ENCODE assay signal across 16 cellular contexts in the genomic region with DNA sequence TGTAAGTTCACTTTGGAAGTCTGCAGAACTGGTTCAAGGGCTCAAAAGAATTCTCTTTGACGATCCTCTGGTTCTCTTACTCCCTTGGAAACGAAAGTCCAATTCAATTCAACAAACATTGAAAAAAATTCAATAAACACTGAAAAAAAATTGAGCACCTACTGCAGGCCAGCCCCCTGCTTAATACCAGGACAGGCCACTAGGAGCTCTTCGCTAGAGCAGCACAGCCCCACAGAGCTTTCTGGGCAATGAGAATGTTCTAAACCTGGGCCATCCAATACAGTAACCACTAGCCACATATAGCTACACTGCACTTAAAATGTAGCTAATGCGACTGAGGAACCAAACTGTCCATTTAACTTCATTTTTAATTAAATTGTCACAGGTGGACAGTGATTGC. TPM values are rescaled to one million over a fixed set of nuclear protein-coding genes. Genes with fewer than 3 reads are reported as not detected.
DNase-seq lines count a peak whose midpoint lies in the region; ATAC-seq and TF ChIP-seq lines count a peak whose summit lies in the region.
"Had no signal": no experiment of that assay in that cellular context is flagged by ENCODE, and none has a peak within 500 bp of the region (broad histone marks: within the 10 kb centered on the region; RNA-seq: fewer than 3 reads in every experiment).

No MANE protein-coding gene starts in this region.

- H3K4me3 ChIP-seq in Loucy (ENCODE audit: low read length, poor library complexity, severe bottlenecking): no peak overlapping the region
- H3K4me3 ChIP-seq in choroid plexus epithelial cell (ENCODE audit: low read depth, low read length): no peak overlapping the region
- H3K4me3 ChIP-seq in retinal pigment epithelial cell (ENCODE audit: low read length): no peak overlapping the region
- H3K4me3 ChIP-seq: left ventricle myocardium inferior, suprapubic skin had no signal

- no peaks in the 10 kb centered on the region for H3K4me1 ChIP-seq in Loucy (ENCODE audit: insufficient read depth, low read length, poor library complexity, severe bottlenecking)

- H3K9me2 ChIP-seq in Loucy (replicated peaks; ENCODE audit: low read depth, low read length): no peaks in the 10 kb centered on the region

- no peaks in the 10 kb centered on the region for H3K36me3 ChIP-seq in Loucy (ENCODE audit: insufficient read depth, low read length)
- H3K36me3 ChIP-seq: left ventricle myocardium inferior, suprapubic skin had no signal

- H3K4me1 Mint-ChIP-seq in activated CD4-positive, alpha-beta T cell treated with anti-CD3 and anti-CD28 coated beads, Interleukin-2, amount 10 ng/mL, durations not matched to agents 7 days and 5 days: no peaks in the 10 kb centered on the region
- H3K4me1 Mint-ChIP-seq: activated T-helper 17 cell treated with anti-CD3 and anti-CD28 coated beads, Interleukin-2, amount 50 U/mL, for 72 hours; CD8-positive, alpha-beta memory T cell had no signal

- H3K27ac Mint-ChIP-seq in activated CD4-positive, alpha-beta T cell treated with anti-CD3 and anti-CD28 coated beads, Interleukin-2, amount 10 ng/mL, durations not matched to agents 7 days and 5 days: no peak overlapping the region
- H3K27ac Mint-ChIP-seq: activated T-helper 17 cell treated with anti-CD3 and anti-CD28 coated beads, Interleukin-2, amount 50 U/mL, for 72 hours had no signal

- H2AFZ ChIP-seq in Loucy (ENCODE audit: low read length): no peak overlapping the region

- POLR2A ChIA-PET in activated CD4-positive, alpha-beta T cell treated with anti-CD3 and anti-CD28 coated beads, Interleukin-2, amount 10 ng/mL, durations not matched to agents 7 days and 5 days (lab: Charles Lee): no interaction called here

- H3F3A ChIP-seq in Loucy (ENCODE audit: low read depth): no peaks in the 10 kb centered on the region

- H3K9ac ChIP-seq in Loucy (ENCODE audit: low read depth, low read length, poor library complexity, severe bottlenecking): no peak overlapping the region

- H3K4me2 ChIP-seq in Loucy (ENCODE audit: low read depth, low read length, poor library complexity, severe bottlenecking): no peak overlapping the region

- peaks cover 2% of the 10 kb centered on the region for H3K27me3 Mint-ChIP-seq in activated CD4-positive, alpha-beta T cell treated with anti-CD3 and anti-CD28 coated beads, Interleukin-2, amount 10 ng/mL, durations not matched to agents 7 days and 5 days
- H3K27me3 Mint-ChIP-seq: activated T-helper 17 cell treated with anti-CD3 and anti-CD28 coated beads, Interleukin-2, amount 50 U/mL, for 72 hours; effector memory CD8-positive, alpha-beta T cell had no signal

- CTCF ChIA-PET in activated CD4-positive, alpha-beta T cell treated with anti-CD3 and anti-CD28 coated beads, Interleukin-2, amount 10 ng/mL, durations not matched to agents 7 days and 5 days (lab: Charles Lee): interaction anchor here (0.6 to 1.9 kb wide), 3 partner anchors 10 to 30 kb away, joined by 3 to 6 read pairs (median 4); no protein-coding TSS in a partner anchor

- DNase-seq in choroid plexus epithelial cell (ENCODE audit: low read depth): peak; percentile 8
- no peak for DNase-seq in retinal pigment epithelial cell (ENCODE audit: low read depth)
- no peak for DNase-seq in HK-2 (ENCODE audit: unreplicated experiment)
- no peak for DNase-seq in DMS 273 treated with DMSO at 0.1 percent for 48 hours (lab: John Stamatoyannopoulos, UW)
- no peak for DNase-seq in activated CD4-positive, alpha-beta T cell treated with anti-CD3 and anti-CD28 coated beads, Interleukin-2, amount 10 ng/mL, durations not matched to agents 7 days and 5 days
- DNase-seq: activated CD4-positive, alpha-beta T cell treated with anti-CD3 and anti-CD28 coated beads, Interleukin-2, amount 50 U/mL, for 4 hours; aorta; CD8-positive, alpha-beta memory T cell; effector memory CD8-positive, alpha-beta T cell; left ventricle myocardium inferior; NCI-H345 had no signal

- TF ChIP-seq CTCF in Loucy (conservative IDR thresholded peaks at IDR 0.05; ENCODE audit: low read length) (peak; percentile 47), choroid plexus epithelial cell (conservative IDR thresholded peaks at IDR 0.05; ENCODE audit: low read depth, low read length) (peak; percentile 48), retinal pigment epithelial cell (conservative IDR thresholded peaks at IDR 0.05; ENCODE audit: low read depth, low read length) (peak; percentile 35)

- H3K4me3 Mint-ChIP-seq in activated CD4-positive, alpha-beta T cell treated with anti-CD3 and anti-CD28 coated beads, Interleukin-2, amount 10 ng/mL, durations not matched to agents 7 days and 5 days: no peak overlapping the region
- H3K4me3 Mint-ChIP-seq: activated T-helper 17 cell treated with anti-CD3 and anti-CD28 coated beads, Interleukin-2, amount 50 U/mL, for 72 hours; CD8-positive, alpha-beta memory T cell; effector memory CD8-positive, alpha-beta T cell had no signal

- no peaks in the 10 kb centered on the region for H3K27me3 ChIP-seq in Loucy (ENCODE audit: insufficient read depth, low read length, poor library complexity, severe bottlenecking)
- H3K27me3 ChIP-seq: suprapubic skin had no signal

- no peaks in the 10 kb centered on the region for H3K9me3 ChIP-seq in Loucy (ENCODE audit: insufficient read depth, low read depth, low read length)
- H3K9me3 ChIP-seq: left ventricle myocardium inferior, suprapubic skin had no signal

- H3K79me2 ChIP-seq in Loucy (ENCODE audit: insufficient read depth, low read length): no peaks in the 10 kb centered on the region

- peak; percentile 45 for ATAC-seq in GM18502 (IDR thresholded peaks at IDR 0.05; ENCODE audit: poor library complexity, unreplicated experiment)
- ATAC-seq: activated T-helper 17 cell treated with anti-CD3 and anti-CD28 coated beads, Interleukin-2, amount 50 U/mL, for 72 hours; effector memory CD8-positive, alpha-beta T cell had no signal

- no peaks in the 10 kb centered on the region for H3K9me3 Mint-ChIP-seq in activated CD4-positive, alpha-beta T cell treated with anti-CD3 and anti-CD28 coated beads, Interleukin-2, amount 10 ng/mL, durations not matched to agents 7 days and 5 days
- H3K9me3 Mint-ChIP-seq: activated T-helper 17 cell treated with anti-CD3 and anti-CD28 coated beads, Interleukin-2, amount 50 U/mL, for 72 hours; CD8-positive, alpha-beta memory T cell; effector memory CD8-positive, alpha-beta T cell had no signal

- H3K36me3 Mint-ChIP-seq in activated CD4-positive, alpha-beta T cell treated with anti-CD3 and anti-CD28 coated beads, Interleukin-2, amount 10 ng/mL, durations not matched to agents 7 days and 5 days (ENCODE audit: low read depth): no peaks in the 10 kb centered on the region
- H3K36me3 Mint-ChIP-seq: CD8-positive, alpha-beta memory T cell had no signal

- no peaks in the 10 kb centered on the region for H4K20me1 ChIP-seq in Loucy (ENCODE audit: insufficient read depth, low read length, poor library complexity, severe bottlenecking)

RNA-seq across cellular contexts. Expression of a gene that starts 50.4 kb away (rescaled TPM):
- not detected for total RNA-seq in activated CD4-positive, alpha-beta T cell treated with anti-CD3 and anti-CD28 coated beads, Interleukin-2, amount 10 ng/mL, durations not matched to agents 7 days and 5 days
- total RNA-seq: CD8-positive, alpha-beta memory T cell; T-helper 1 cell treated with Interleukin-12 subunit alpha and Interleukin-12 subunit beta and Interleukin-4 antibody, amounts not matched to agents 30 ng/mL and 1 ng/mL, for 36 hours had no signal
